In the genomic region with DNA sequence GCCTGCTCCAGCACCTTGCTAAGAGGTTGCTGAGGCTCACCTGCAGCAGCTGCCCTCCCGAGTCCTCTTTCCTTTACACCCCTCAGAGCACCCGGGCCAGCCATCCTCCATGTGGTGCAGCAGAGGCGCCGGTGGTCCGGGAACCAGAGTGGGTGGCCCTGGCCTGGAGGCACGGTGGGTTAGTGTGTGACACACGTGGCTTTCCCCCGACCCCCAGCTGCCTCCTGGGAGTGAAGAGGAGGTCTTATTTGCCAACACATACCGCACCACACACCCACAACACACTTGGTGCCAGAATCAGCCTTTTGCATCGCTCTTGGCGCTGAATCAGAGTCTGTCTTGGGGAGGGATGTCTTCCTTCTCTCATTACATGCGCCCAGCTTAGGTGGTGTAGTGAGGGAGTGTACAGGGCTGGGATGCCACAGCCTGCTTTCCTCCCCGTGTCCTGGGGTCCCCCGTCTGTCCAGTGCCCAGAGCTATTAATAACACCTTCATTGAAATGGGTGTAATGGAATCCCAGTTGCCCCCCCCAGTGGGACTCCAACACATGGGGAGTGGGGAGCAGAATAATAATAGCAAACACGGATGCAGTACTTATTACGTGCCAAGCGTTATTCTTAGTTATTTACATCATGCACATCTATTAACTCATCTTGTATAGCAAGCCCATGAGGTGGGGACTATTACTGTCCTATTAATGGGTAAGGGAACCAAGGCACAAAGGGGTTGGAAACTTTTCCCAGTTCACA, we compare ENCODE assay signal across 14 cellular contexts. TPM values are rescaled to one million over a fixed set of nuclear protein-coding genes. Genes with fewer than 3 reads are reported as not detected.
DNase-seq lines count a peak whose midpoint lies in the region; ATAC-seq, FAIRE-seq and TF ChIP-seq lines count a peak whose summit lies in the region.
"Had no signal": no experiment of that assay in that cellular context is flagged by ENCODE, and none has a peak within 500 bp of the region (broad histone marks: within the 10 kb centered on the region; RNA-seq: fewer than 3 reads in every experiment).

No MANE protein-coding gene starts in this region.

- CTCF ChIA-PET in HepG2 (lab: Yijun Ruan, JAX; ENCODE audit: low intra/inter-chr PET ratio, low total read pairs): no interaction called here

- intact Hi-C loops in HepG2 (cut with micrococcal nuclease; ENCODE audit: unreplicated experiment): no loop called here

- no peak for TF ChIP-seq POLR2A in HepG2 (IDR thresholded peaks at IDR 0.05; ENCODE audit: insufficient read depth in 1 of 2, low read depth in 2 of 2, low read length in 2 of 2)

- H3K9me3 Mint-ChIP-seq in effector memory CD8-positive, alpha-beta T cell: no peaks in the 10 kb centered on the region
- no peaks in the 10 kb centered on the region for H3K9me3 Mint-ChIP-seq in osteocyte (ENCODE audit: unreplicated experiment)

- peaks cover 58 to 67% of the 10 kb centered on the region in 2 donors for H3K4me1 Mint-ChIP-seq in effector memory CD8-positive, alpha-beta T cell (ENCODE audit: low read depth in 2 of 2)
- peaks cover 20% of the 10 kb centered on the region for H3K4me1 Mint-ChIP-seq in osteocyte (ENCODE audit: unreplicated experiment)

- DNase-seq in HepG2 (ENCODE audit: low spot score) (no peak), mesenteric fat pad (ENCODE audit: low spot score) (peak; percentile 75), HPDE6-E6E7 (ENCODE audit: extremely low spot score) (no peak), NCI-H82 treated with DMSO at 0.1 percent for 48 hours (lab: John Stamatoyannopoulos, UW; ENCODE audit: unreplicated experiment) (no peak), osteocyte (ENCODE audit: extremely low spot score, unreplicated experiment) (no peak), AG08396 (ENCODE audit: low spot score) (no peak)
- DNase-seq in effector memory CD8-positive, alpha-beta T cell: no peak
- DNase-seq: AML-193, NCI-H1048, NCI-H526 treated with DMSO at 0.1 percent for 48 hours had no signal

- no peak for TF ChIP-seq EP300 in HepG2 (IDR thresholded peaks at IDR 0.05; ENCODE audit: low read depth in 2 of 2, low read length in 2 of 2)
- no peak for TF ChIP-seq EP300 in HepG2 (CRISPR knock-in tag; IDR thresholded peaks at IDR 0.05; ENCODE audit: borderline replicate concordance)

- no peak overlapping the region for H3K9ac ChIP-seq in liver (ENCODE audit: low read depth in 1 of 2, low read length in 2 of 2)
- no peak overlapping the region for H3K9ac ChIP-seq in HepG2 (ENCODE audit: insufficient read depth, low read depth, low read length)

- peak overlapping the region in 1 of 2 donors; percentile 36 for H3K4me3 Mint-ChIP-seq in effector memory CD8-positive, alpha-beta T cell
- no peak overlapping the region for H3K4me3 Mint-ChIP-seq in osteocyte (ENCODE audit: unreplicated experiment)

- H3K27me3 Mint-ChIP-seq in effector memory CD8-positive, alpha-beta T cell: no peaks in the 10 kb centered on the region
- no peaks in the 10 kb centered on the region for H3K27me3 Mint-ChIP-seq in osteocyte (ENCODE audit: unreplicated experiment)

- no peak for FAIRE-seq in HepG2 (lab: Jason Lieb, UNC)
- FAIRE-seq: G401.6 had no signal

- no peak overlapping the region for H3K4me3 ChIP-seq in liver (ENCODE audit: low read depth in 1 of 3, low read length in 3 of 3)
- H3K4me3 ChIP-seq in HepG2 (replicated peaks in 1 of 3; ENCODE audit: insufficient read depth in 1 of 3, low read depth in 2 of 3, low read length in 3 of 3): no peak overlapping the region
- H3K4me3 ChIP-seq: thyroid gland had no signal

- H3K9me3 ChIP-seq in liver (ENCODE audit: control insufficient read depth in 4 of 4, low read length in 3 of 4): no peaks in the 10 kb centered on the region
- no peaks in the 10 kb centered on the region for H3K9me3 ChIP-seq in HepG2 (ENCODE audit: low read length)
- H3K9me3 ChIP-seq: thyroid gland had no signal

- no peak overlapping the region for H3K4me2 ChIP-seq in HepG2 (ENCODE audit: low read depth, low read length)

- H3K36me3 ChIP-seq in liver (ENCODE audit: control insufficient read depth in 4 of 4, insufficient read depth in 3 of 4, low read depth in 1 of 4, low read length in 3 of 4) (no peaks in the 10 kb centered on the region), HepG2 (replicated peaks in 1 of 2; ENCODE audit: control insufficient read depth in 1 of 2, insufficient read depth in 2 of 2, low read length in 2 of 2) (no peaks in the 10 kb centered on the region)
- H3K36me3 ChIP-seq: thyroid gland had no signal

- POLR2A ChIA-PET in HepG2 (lab: Yijun Ruan, JAX): no interaction called here

- peaks cover 23% of the 10 kb centered on the region for H3K79me2 ChIP-seq in HepG2 (ENCODE audit: insufficient read depth, low read length)

- no peak for ATAC-seq in HepG2
- ATAC-seq in effector memory CD8-positive, alpha-beta T cell (replicated peaks): peak; percentile 7

- TF ChIP-seq CTCF in liver (IDR thresholded peaks at IDR 0.05; ENCODE audit: low read depth, low read length, missing input control) (no peak), HepG2 (CRISPR knock-in tag; IDR thresholded peaks at IDR 0.05) (no peak), osteocyte (IDR thresholded peaks at IDR 0.05) (no peak)

- peaks cover 31% of the 10 kb centered on the region for H4K20me1 ChIP-seq in HepG2 (ENCODE audit: insufficient read depth, low read length)

- H2AFZ ChIP-seq in HepG2 (ENCODE audit: low read length): no peak overlapping the region

- no TSS peak for BruUV-seq in HepG2 (replicated peaks; lab: Mats Ljungman, UMichigan)

- TF ChIP-seq RAD21 in liver (IDR thresholded peaks at IDR 0.05): no peak
- no peak for TF ChIP-seq RAD21 in HepG2 (CRISPR knock-in tag; IDR thresholded peaks at IDR 0.05)

- H3K27ac ChIP-seq in liver (ENCODE audit: low read depth in 1 of 2, low read length in 2 of 2) (peak overlapping the region; percentile 87 to 96), HepG2 (ENCODE audit: extremely low read length, insufficient read depth, low read length) (no peak overlapping the region)
- H3K27ac ChIP-seq: VCaP had no signal

- 88% methylated on average over 17 of the region's 17 CpGs for WGBS in liver
- WGBS in HepG2 (ENCODE audit: low lambda C conversion rate): 93% methylated on average over 15 of the region's 17 CpGs

- in situ Hi-C loops in HepG2 (cut with HindIII; ENCODE audit: extremely low pct_ligation_motif_present, low pct_unique_long_range_greater_than_20kb): no loop called here

- peaks cover 46% of the 10 kb centered on the region for H3K36me3 Mint-ChIP-seq in effector memory CD8-positive, alpha-beta T cell (ENCODE audit: insufficient read depth)
- no peaks in the 10 kb centered on the region for H3K36me3 Mint-ChIP-seq in osteocyte (ENCODE audit: unreplicated experiment)

- H3K27me3 ChIP-seq in liver (ENCODE audit: control insufficient read depth in 4 of 4, insufficient read depth in 4 of 4, low read length in 3 of 4): no peaks in the 10 kb centered on the region
- H3K27me3 ChIP-seq in HepG2 (ENCODE audit: control insufficient read depth in 1 of 2, insufficient read depth in 2 of 2, low read length in 2 of 2): no peaks in the 10 kb centered on the region
- H3K27me3 ChIP-seq: thyroid gland had no signal

- H3K27ac Mint-ChIP-seq in effector memory CD8-positive, alpha-beta T cell: peak overlapping the region; percentile 65 to 73
- no peak overlapping the region for H3K27ac Mint-ChIP-seq in osteocyte (ENCODE audit: unreplicated experiment)

- peaks cover 17 to 52% (median 38%) of the 10 kb centered on the region in 4 donors for H3K4me1 ChIP-seq in liver (ENCODE audit: control insufficient read depth in 4 of 4, insufficient read depth in 4 of 4, low read length in 3 of 4)
- H3K4me1 ChIP-seq in HepG2 (ENCODE audit: insufficient read depth, low read length): peaks cover 23% of the 10 kb centered on the region

RNA-seq across cellular contexts. Expression of gene MAPKAPK2, which starts 38.2 kb away (rescaled TPM):
- total RNA-seq in liver (10 to 100 TPM in 1 of 2 donors, 1 to 10 TPM in 1; 9.1 to 20.3 TPM), HepG2 (2016; rRNA removed; fragmentation: Illumina TruSeq; extraction: Trizol) (14.5 and 16.6 TPM in 2 replicates), mesenteric fat pad (103 TPM), osteocyte (62.4 and 67.5 TPM in 2 replicates)
- polyA plus RNA-seq in liver (10 to 100 TPM in 1 of 2 donors, 1 to 10 TPM in 1; 7.5 to 24.5 TPM), HepG2 (2011; rRNA removed) (34.0 and 40.1 TPM in 2 replicates)
- 11.7 and 13.0 TPM in 2 replicates for total RNA-seq in HepG2 (2016; cell fraction: cytosol; rRNA removed; fragmentation: Illumina TruSeq; extraction: Trizol; ENCODE audit: low read depth)
- 11.8 and 16.6 TPM in 2 replicates for total RNA-seq in HepG2 (2016; cell fraction: insoluble cytoplasmic fraction; rRNA removed; fragmentation: Illumina TruSeq; extraction: Trizol)
- total RNA-seq in HepG2 (2016; cell fraction: membrane; rRNA removed; fragmentation: Illumina TruSeq; extraction: Trizol): 26.9 and 28.5 TPM in 2 replicates
- 15.3 TPM in 2 replicates for total RNA-seq in HepG2 (2016; cell fraction: nucleus; rRNA removed; fragmentation: Illumina TruSeq; extraction: Trizol)
- polyA plus RNA-seq in HepG2 (2011; cell fraction: cytosol; rRNA removed): 28.8 and 30.9 TPM in 2 replicates
- polyA plus RNA-seq in HepG2 (2011; cell fraction: nucleus; rRNA removed): 60.6 and 63.0 TPM in 2 replicates
- polyA plus RNA-seq in HepG2 (2012): 17.3 and 31.0 TPM in 2 replicates
- polyA plus RNA-seq in HepG2 (2016; cell fraction: cytosol; fragmentation: Illumina TruSeq; extraction: Trizol; ENCODE audit: low read depth): 13.8 and 14.2 TPM in 2 replicates
- polyA plus RNA-seq in HepG2 (2016; cell fraction: insoluble cytoplasmic fraction; fragmentation: Illumina TruSeq; extraction: Trizol; ENCODE audit: low read depth): 17.8 and 22.4 TPM in 2 replicates
- 32.7 and 35.8 TPM in 2 replicates for polyA plus RNA-seq in HepG2 (2016; cell fraction: membrane; fragmentation: Illumina TruSeq; extraction: Trizol; ENCODE audit: low read depth)
- 41.1 and 43.4 TPM in 2 replicates for polyA plus RNA-seq in HepG2 (2016; cell fraction: nucleus; fragmentation: Illumina TruSeq; extraction: Trizol; ENCODE audit: insufficient read depth, low read depth)
- polyA minus RNA-seq in HepG2 (2011; rRNA and poly(A)+ RNA removed; ENCODE audit: low replicate concordance): 50.0 and 68.4 TPM in 2 replicates
- polyA minus RNA-seq in HepG2 (2011; cell fraction: cytosol; rRNA and poly(A)+ RNA removed): 15.6 and 16.3 TPM in 2 replicates
- 24.2 and 25.9 TPM in 2 replicates for polyA minus RNA-seq in HepG2 (2011; cell fraction: nucleus; rRNA and poly(A)+ RNA removed)

RNA-seq across cellular contexts. Expression of gene IL19, which starts 47.6 kb away (rescaled TPM):
- total RNA-seq in liver (not detected), HepG2 (2016; rRNA removed; fragmentation: Illumina TruSeq; extraction: Trizol) (not detected in 2 replicates), mesenteric fat pad (not detected), osteocyte (not detected in 2 replicates)
- polyA plus RNA-seq in liver (not detected), HepG2 (2011; rRNA removed) (not detected in 2 replicates)
- not detected in 2 replicates for total RNA-seq in HepG2 (2016; cell fraction: cytosol; rRNA removed; fragmentation: Illumina TruSeq; extraction: Trizol; ENCODE audit: low read depth)
- not detected in 2 replicates for total RNA-seq in HepG2 (2016; cell fraction: insoluble cytoplasmic fraction; rRNA removed; fragmentation: Illumina TruSeq; extraction: Trizol)
- not detected in 2 replicates for total RNA-seq in HepG2 (2016; cell fraction: membrane; rRNA removed; fragmentation: Illumina TruSeq; extraction: Trizol)
- total RNA-seq in HepG2 (2016; cell fraction: nucleus; rRNA removed; fragmentation: Illumina TruSeq; extraction: Trizol): not detected in 2 replicates
- polyA plus RNA-seq in HepG2 (2011; cell fraction: cytosol; rRNA removed): not detected in 2 replicates
- not detected in 2 replicates for polyA plus RNA-seq in HepG2 (2011; cell fraction: nucleus; rRNA removed)
- polyA plus RNA-seq in HepG2 (2012): not detected in 2 replicates
- not detected in 2 replicates for polyA plus RNA-seq in HepG2 (2016; cell fraction: cytosol; fragmentation: Illumina TruSeq; extraction: Trizol; ENCODE audit: low read depth)
- not detected in 2 replicates for polyA plus RNA-seq in HepG2 (2016; cell fraction: insoluble cytoplasmic fraction; fragmentation: Illumina TruSeq; extraction: Trizol; ENCODE audit: low read depth)
- polyA plus RNA-seq in HepG2 (2016; cell fraction: membrane; fragmentation: Illumina TruSeq; extraction: Trizol; ENCODE audit: low read depth): not detected in 2 replicates
- polyA plus RNA-seq in HepG2 (2016; cell fraction: nucleus; fragmentation: Illumina TruSeq; extraction: Trizol; ENCODE audit: insufficient read depth, low read depth): not detected in 2 replicates
- polyA minus RNA-seq in HepG2 (2011; rRNA and poly(A)+ RNA removed; ENCODE audit: low replicate concordance): not detected in 2 replicates
- polyA minus RNA-seq in HepG2 (2011; cell fraction: cytosol; rRNA and poly(A)+ RNA removed): not detected in 2 replicates
- not detected in 2 replicates for polyA minus RNA-seq in HepG2 (2011; cell fraction: nucleus; rRNA and poly(A)+ RNA removed)
- total RNA-seq: thyroid gland had no signal

RNA-seq across cellular contexts. Expression of gene IL10, which starts 49.4 kb away (rescaled TPM):
- 1 to 10 TPM in 1 of 2 donors, under 1 TPM in 1; 0.23 to 1.4 TPM for total RNA-seq in liver
- under 1 TPM; 0.54 to 0.63 TPM for polyA plus RNA-seq in liver
- total RNA-seq in HepG2 (2016; rRNA removed; fragmentation: Illumina TruSeq; extraction: Trizol): not detected in 2 replicates
- total RNA-seq in HepG2 (2016; cell fraction: cytosol; rRNA removed; fragmentation: Illumina TruSeq; extraction: Trizol; ENCODE audit: low read depth): not detected in 2 replicates
- not detected in 2 replicates for total RNA-seq in HepG2 (2016; cell fraction: insoluble cytoplasmic fraction; rRNA removed; fragmentation: Illumina TruSeq; extraction: Trizol)
- total RNA-seq in HepG2 (2016; cell fraction: membrane; rRNA removed; fragmentation: Illumina TruSeq; extraction: Trizol): not detected in 2 replicates
- not detected in 2 replicates for total RNA-seq in HepG2 (2016; cell fraction: nucleus; rRNA removed; fragmentation: Illumina TruSeq; extraction: Trizol)
- polyA plus RNA-seq in HepG2 (2011; rRNA removed): not detected in 2 replicates
- not detected in 2 replicates for polyA plus RNA-seq in HepG2 (2011; cell fraction: cytosol; rRNA removed)
- polyA plus RNA-seq in HepG2 (2011; cell fraction: nucleus; rRNA removed): not detected in 2 replicates
- polyA plus RNA-seq in HepG2 (2012): not detected in 2 replicates
- not detected in 2 replicates for polyA plus RNA-seq in HepG2 (2016; cell fraction: cytosol; fragmentation: Illumina TruSeq; extraction: Trizol; ENCODE audit: low read depth)
- polyA plus RNA-seq in HepG2 (2016; cell fraction: insoluble cytoplasmic fraction; fragmentation: Illumina TruSeq; extraction: Trizol; ENCODE audit: low read depth): not detected in 2 replicates
- not detected in 2 replicates for polyA plus RNA-seq in HepG2 (2016; cell fraction: membrane; fragmentation: Illumina TruSeq; extraction: Trizol; ENCODE audit: low read depth)
- polyA plus RNA-seq in HepG2 (2016; cell fraction: nucleus; fragmentation: Illumina TruSeq; extraction: Trizol; ENCODE audit: insufficient read depth, low read depth): not detected in 2 replicates
- not detected in 2 replicates for polyA minus RNA-seq in HepG2 (2011; rRNA and poly(A)+ RNA removed; ENCODE audit: low replicate concordance)
- polyA minus RNA-seq in HepG2 (2011; cell fraction: cytosol; rRNA and poly(A)+ RNA removed): not detected in 2 replicates
- polyA minus RNA-seq in HepG2 (2011; cell fraction: nucleus; rRNA and poly(A)+ RNA removed): not detected in 2 replicates
- 23.0 TPM for total RNA-seq in mesenteric fat pad
- not detected in 2 replicates for total RNA-seq in osteocyte
